Comparison of ENCODE assay signal across 9 cellular contexts in the genomic region with DNA sequence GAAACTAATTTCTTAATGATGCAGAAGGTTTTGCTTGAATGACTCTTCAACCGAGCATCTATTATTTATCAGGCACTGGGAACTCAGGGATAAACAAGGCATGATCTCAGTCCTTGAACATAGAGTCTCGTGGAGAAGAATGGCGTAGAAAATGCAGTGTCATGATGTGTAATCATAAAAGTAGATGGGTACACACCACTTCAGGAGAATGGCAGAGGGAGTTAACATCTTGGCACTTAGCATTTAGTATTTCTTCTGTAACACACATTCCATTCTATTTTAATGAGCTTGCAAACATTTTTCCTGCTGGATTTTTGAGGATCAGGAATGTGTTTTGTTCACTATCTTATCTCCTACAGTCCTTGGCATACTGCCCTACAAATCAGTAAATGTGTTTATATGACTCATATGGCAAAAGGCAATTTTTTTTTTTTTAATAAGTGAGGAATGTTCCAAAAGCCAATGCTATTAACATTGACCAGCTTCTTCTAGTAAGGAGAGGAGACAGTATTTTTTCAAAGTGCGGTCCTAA. TPM values are rescaled to one million over a fixed set of nuclear protein-coding genes. Genes with fewer than 3 reads are reported as not detected.
DNase-seq lines count a peak whose midpoint lies in the region; ATAC-seq and TF ChIP-seq lines count a peak whose summit lies in the region.
"Had no signal": no experiment of that assay in that cellular context is flagged by ENCODE, and none has a peak within 500 bp of the region (broad histone marks: within the 10 kb centered on the region; RNA-seq: fewer than 3 reads in every experiment).

No MANE protein-coding gene starts in this region.

- H3K36me3 ChIP-seq in MG63 (no peaks in the 10 kb centered on the region), tibial nerve (no peaks in the 10 kb centered on the region)

- no peaks in the 10 kb centered on the region for H3K36me3 Mint-ChIP-seq in activated naive CD8-positive, alpha-beta T cell treated with anti-CD3 and anti-CD28 coated beads, Interleukin-2, amount 50 U/mL, for 24 hours (ENCODE audit: low read depth)
- H3K36me3 Mint-ChIP-seq: naive B cell had no signal

- ATAC-seq in activated naive CD8-positive, alpha-beta T cell treated with anti-CD3 and anti-CD28 coated beads, Interleukin-2, amount 50 U/mL, for 24 hours, result peak; percentile 15

- peaks cover 6% of the 10 kb centered on the region for H3K9me3 Mint-ChIP-seq in activated naive CD8-positive, alpha-beta T cell treated with anti-CD3 and anti-CD28 coated beads, Interleukin-2, amount 50 U/mL, for 24 hours
- H3K9me3 Mint-ChIP-seq: naive B cell had no signal

- TF ChIP-seq POLR2A in tibial nerve (IDR thresholded peaks at IDR 0.05), result no peak

- DNase-seq in COLO829 (ENCODE audit: low spot score), result peak; percentile 84
- DNase-seq in MG63, result peak; percentile 39
- DNase-seq in activated naive CD8-positive, alpha-beta T cell treated with anti-CD3 and anti-CD28 coated beads, Interleukin-2, amount 50 U/mL, for 24 hours, result no peak
- DNase-seq in iris pigment epithelial cell (ENCODE audit: low read depth), result peak; percentile 97
- DNase-seq in tibial nerve (ENCODE audit: low spot score in 2 of 2), result peak in 1 of 2 donors; percentile 30
- DNase-seq in NOMO-1 treated with dmso at 0.1 percent for 144 hours (lab: John Stamatoyannopoulos, UW; ENCODE audit: unreplicated experiment), result no peak
- DNase-seq in NCI-H526 (lab: John Stamatoyannopoulos, UW), result no peak
- DNase-seq in stimulated activated CD4-positive, alpha-beta T cell treated with anti-CD3 and anti-CD28 coated beads, Interleukin-4, amount 100 ng/mL, for 4 hours, result no peak
- DNase-seq: naive B cell had no signal

- WGBS in tibial nerve, 2 donors, result 18 to 22% methylated on average over 4 of the region's 4 CpGs

- H3K27me3 ChIP-seq in MG63 (no peaks in the 10 kb centered on the region), tibial nerve (no peaks in the 10 kb centered on the region)

- peak in 1 of 2 donors; percentile 80 for TF ChIP-seq EP300 in tibial nerve (IDR thresholded peaks at IDR 0.05)

- H3K27ac Mint-ChIP-seq in activated naive CD8-positive, alpha-beta T cell treated with anti-CD3 and anti-CD28 coated beads, Interleukin-2, amount 50 U/mL, for 24 hours, result peak overlapping the region; percentile 90

- H3K9me3 ChIP-seq in MG63 (no peaks in the 10 kb centered on the region), tibial nerve (no peaks in the 10 kb centered on the region)

- peaks cover 44% of the 10 kb centered on the region for H3K4me1 Mint-ChIP-seq in activated naive CD8-positive, alpha-beta T cell treated with anti-CD3 and anti-CD28 coated beads, Interleukin-2, amount 50 U/mL, for 24 hours

- TF ChIP-seq CTCF in tibial nerve (IDR thresholded peaks at IDR 0.05), result no peak

- H3K27ac ChIP-seq in tibial nerve, result peak overlapping the region; percentile 62 to 86 (median 76)

- H3K4me1 ChIP-seq in tibial nerve, result peaks cover 0 to 23% (median 8%) of the 10 kb centered on the region in 4 donors

- peaks cover 18% of the 10 kb centered on the region for H3K27me3 Mint-ChIP-seq in activated naive CD8-positive, alpha-beta T cell treated with anti-CD3 and anti-CD28 coated beads, Interleukin-2, amount 50 U/mL, for 24 hours

- H3K4me3 Mint-ChIP-seq in activated naive CD8-positive, alpha-beta T cell treated with anti-CD3 and anti-CD28 coated beads, Interleukin-2, amount 50 U/mL, for 24 hours, result peak overlapping the region; percentile 41

- no peak overlapping the region for H3K4me3 ChIP-seq in MG63
- H3K4me3 ChIP-seq in tibial nerve, result no peak overlapping the region

RNA-seq across cellular contexts. Expression of a gene that starts 3.8 kb away (rescaled TPM):
- total RNA-seq in MG63 (2014; rRNA removed; shearing (Covaris generic); ENCODE audit: low replicate concordance), result 924 and 1,093 TPM in 2 replicates
- 100 to 1,000 TPM; 111 to 140 (median 128) TPM for total RNA-seq in tibial nerve

Comparison
In these comparisons a context has a peak if more than half of its experiments do, and no peak if none do; other contexts are left out.
1. DNase-seq: peak in COLO829 (single experiment), MG63 (single experiment) and iris pigment epithelial cell (single experiment); none in activated naive CD8-positive, alpha-beta T cell treated with anti-CD3 and anti-CD28 coated beads, Interleukin-2, amount 50 U/mL, for 24 hours (single experiment), NOMO-1 treated with dmso at 0.1 percent for 144 hours (single experiment), NCI-H526 (0 of 2) and stimulated activated CD4-positive, alpha-beta T cell treated with anti-CD3 and anti-CD28 coated beads, Interleukin-4, amount 100 ng/mL, for 4 hours (0 of 2).